Comparison of ENCODE assay signal across 21 cellular contexts in the genomic region with DNA sequence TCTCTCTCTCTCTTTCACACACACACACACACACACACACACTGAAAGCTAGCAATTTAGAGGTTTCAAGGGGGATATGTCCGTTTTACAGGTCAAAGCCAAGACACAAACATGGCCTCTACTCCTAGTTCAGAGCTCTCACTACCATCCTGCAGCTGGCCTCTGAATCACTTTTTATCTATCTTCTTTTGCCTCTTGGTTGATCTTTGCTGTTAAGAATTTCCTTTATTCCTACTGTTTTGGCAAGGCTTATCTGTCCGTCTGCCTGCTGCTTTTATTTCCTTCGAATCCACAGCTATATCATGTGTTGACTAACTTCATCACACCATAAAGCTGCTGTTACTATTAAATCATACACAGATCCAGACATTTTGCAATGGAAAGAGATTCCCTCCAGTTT.
"Had no signal": no experiment of that assay in that cellular context is flagged by ENCODE, and none has a peak within 500 bp of the region (broad histone marks: within the 10 kb centered on the region; RNA-seq: fewer than 3 reads in every experiment).

No MANE protein-coding gene starts in this region.

- H3K9ac ChIP-seq: parathyroid adenoma had no signal

- H3K4me1 Mint-ChIP-seq: activated CD4-positive, alpha-beta T cell treated with anti-CD3 and anti-CD28 coated beads for 36 hours; naive thymus-derived CD4-positive, alpha-beta T cell had no signal

- H3K27me3 ChIP-seq: colonic mucosa, gastrocnemius medialis, right atrium auricular region, testis, transverse colon had no signal

- DNase-seq: activated CD4-positive, alpha-beta T cell treated with anti-CD3 and anti-CD28 coated beads for 36 hours; activated CD4-positive, CD25-positive, alpha-beta regulatory T cell; activated naive CD4-positive, alpha-beta T cell; activated T-cell treated with anti-CD3 and anti-CD28 coated beads for 4 hours; activated T-cell treated with anti-CD3 and anti-CD28 coated beads, Interleukin-2, amount 50 U/mL, for 72 hours; colonic mucosa; effector CD8-positive, alpha-beta T cell; gastrocnemius medialis; glutamatergic neuron; islet precursor cell; left ventricle myocardium inferior; midbrain; naive thymus-derived CD4-positive, alpha-beta T cell; nucleus accumbens; stimulated activated naive CD8-positive, alpha-beta T cell treated with anti-CD3 and anti-CD28 coated beads, Interleukin-15, Interleukin-2, amounts not matched to agents 100 U/mL and 50 U/mL, for 24 hours; T-helper 2 cell; testis; transverse colon had no signal

- H3K36me3 Mint-ChIP-seq: activated naive CD4-positive, alpha-beta T cell treated with anti-CD3 and anti-CD28 coated beads, Interleukin-2, amount 50 U/mL, for 72 hours; naive thymus-derived CD4-positive, alpha-beta T cell had no signal

- H3K27ac Mint-ChIP-seq: activated CD4-positive, alpha-beta T cell treated with anti-CD3 and anti-CD28 coated beads for 36 hours; activated naive CD4-positive, alpha-beta T cell treated with anti-CD3 and anti-CD28 coated beads, Interleukin-2, amount 50 U/mL, for 72 hours; activated T-cell treated with anti-CD3 and anti-CD28 coated beads, Interleukin-2, amount 50 U/mL, for 72 hours; naive thymus-derived CD4-positive, alpha-beta T cell had no signal

- H3K36me3 ChIP-seq: colonic mucosa, gastrocnemius medialis, left ventricle myocardium inferior, right atrium auricular region, transverse colon had no signal

- H3K4me3 ChIP-seq: colonic mucosa, gastrocnemius medialis, left ventricle myocardium inferior, right atrium auricular region, testis, transverse colon had no signal

- H3K9me3 Mint-ChIP-seq: activated naive CD4-positive, alpha-beta T cell treated with anti-CD3 and anti-CD28 coated beads, Interleukin-2, amount 50 U/mL, for 72 hours; activated T-cell treated with anti-CD3 and anti-CD28 coated beads, Interleukin-2, amount 50 U/mL, for 72 hours; naive thymus-derived CD4-positive, alpha-beta T cell had no signal

- H3K27ac ChIP-seq: colonic mucosa, gastrocnemius medialis, left ventricle myocardium inferior, parathyroid adenoma, right atrium auricular region, testis, transverse colon had no signal

- H3K4me3 Mint-ChIP-seq: activated CD4-positive, alpha-beta T cell treated with anti-CD3 and anti-CD28 coated beads for 36 hours; activated T-cell treated with anti-CD3 and anti-CD28 coated beads, Interleukin-2, amount 50 U/mL, for 72 hours; naive thymus-derived CD4-positive, alpha-beta T cell had no signal

- H3K9me3 ChIP-seq: colonic mucosa, gastrocnemius medialis, left ventricle myocardium inferior, right atrium auricular region, testis, transverse colon had no signal

- H2AFZ ChIP-seq: parathyroid adenoma had no signal

- H3K4me1 ChIP-seq: colonic mucosa, gastrocnemius medialis, left ventricle myocardium inferior, parathyroid adenoma, right atrium auricular region, testis, transverse colon had no signal

- H3K79me2 ChIP-seq: parathyroid adenoma had no signal
